8 cellular contexts compared by ENCODE assay signal in genomic region chr13:49585220-49586157, GRCh38. TPM values are rescaled to one million over a fixed set of nuclear protein-coding genes. Genes with fewer than 3 reads are reported as not detected.
DNase-seq lines count a peak whose midpoint lies in the region; ATAC-seq and TF ChIP-seq lines count a peak whose summit lies in the region.

Gene RCBTB1 (minus strand): TSS chr13:49585558. CDS start chr13:49567279, 18,279 bp downstream.

- H3K27me3 ChIP-seq in HUES6 (ENCODE audit: control insufficient read depth, insufficient read depth, low read length): no peaks in the 10 kb centered on the region; the same call in 1 of the 2 replicates

- peak within 1 kb of the TSS; percentile 85; the same call in 1 of the 2 replicates for H3K27ac ChIP-seq in HUES6 (ENCODE audit: low read depth, low read length)

- H3K27ac Mint-ChIP-seq in nephron: peak within 1 kb of the TSS; percentile 84 to 94 (median 87)
- H3K27ac Mint-ChIP-seq in stimulated activated naive CD8-positive, alpha-beta T cell treated with anti-CD3 and anti-CD28 coated beads, Interleukin-15, Interleukin-2, amounts not matched to agents 100 ng/mL and 50 ng/mL, for 24 hours: peak within 1 kb of the TSS; percentile 85

- peak; percentile 71 for DNase-seq in DMS153 (lab: John Stamatoyannopoulos, UW)
- DNase-seq in RPMI7951 (ENCODE audit: low read depth): peak; percentile 64
- DNase-seq in activated effector memory CD4-positive, alpha-beta T cell treated with anti-CD3 and anti-CD28 coated beads, Interleukin-2, amount 50 U/mL, for 16 hours: peak; percentile 90
- DNase-seq in fibroblast of the conjunctiva (ENCODE audit: low read depth): peak; percentile 6

- H3K9ac ChIP-seq in HUES6 (ENCODE audit: low read length): peak within 1 kb of the TSS; percentile 81

- peaks cover 34% of the 10 kb centered on the region for H3K4me1 Mint-ChIP-seq in nephron
- H3K4me1 Mint-ChIP-seq in stimulated activated naive CD8-positive, alpha-beta T cell treated with anti-CD3 and anti-CD28 coated beads, Interleukin-15, Interleukin-2, amounts not matched to agents 100 ng/mL and 50 ng/mL, for 24 hours (ENCODE audit: low read depth): peaks cover 41% of the 10 kb centered on the region

- no peak for TF ChIP-seq CTCF in nephron (IDR thresholded peaks at IDR 0.05; ENCODE audit: unreplicated experiment in 3 of 3)

- peak; percentile 89 for ATAC-seq in GM21390 (IDR thresholded peaks at IDR 0.05; ENCODE audit: unreplicated experiment)

- H3K4me3 Mint-ChIP-seq in nephron: peak within 1 kb of the TSS; percentile 87 to 92 (median 92)
- H3K4me3 Mint-ChIP-seq in stimulated activated naive CD8-positive, alpha-beta T cell treated with anti-CD3 and anti-CD28 coated beads, Interleukin-15, Interleukin-2, amounts not matched to agents 100 ng/mL and 50 ng/mL, for 24 hours: peak within 1 kb of the TSS; percentile 93

- H3K9me3 ChIP-seq in HUES6 (ENCODE audit: control insufficient read depth, insufficient read depth, low read depth, low read length): no peaks in the 10 kb centered on the region

- H3K4me1 ChIP-seq in HUES6 (ENCODE audit: control insufficient read depth, insufficient read depth, low read length): 0 out of 2 replicates have a peak, but pooled peaks cover 4% of the 10 kb centered on the region

- H3K27me3 Mint-ChIP-seq in nephron (ENCODE audit: low read depth): no peaks in the 10 kb centered on the region
- no peaks in the 10 kb centered on the region for H3K27me3 Mint-ChIP-seq in stimulated activated naive CD8-positive, alpha-beta T cell treated with anti-CD3 and anti-CD28 coated beads, Interleukin-15, Interleukin-2, amounts not matched to agents 100 ng/mL and 50 ng/mL, for 24 hours

- H3K36me3 Mint-ChIP-seq in nephron (ENCODE audit: low read depth): peaks cover 23% of the 10 kb centered on the region
- peaks cover 8% of the 10 kb centered on the region for H3K36me3 Mint-ChIP-seq in stimulated activated naive CD8-positive, alpha-beta T cell treated with anti-CD3 and anti-CD28 coated beads, Interleukin-15, Interleukin-2, amounts not matched to agents 100 ng/mL and 50 ng/mL, for 24 hours (ENCODE audit: low read depth)

- peaks cover 6% of the 10 kb centered on the region for H3K36me3 ChIP-seq in HUES6 (ENCODE audit: control insufficient read depth, insufficient read depth, low read length)

- peak within 1 kb of the TSS; percentile 96 for H3K4me3 ChIP-seq in HUES6 (ENCODE audit: low read depth, low read length)

- H3K9me3 Mint-ChIP-seq in nephron: no peaks in the 10 kb centered on the region
- H3K9me3 Mint-ChIP-seq in stimulated activated naive CD8-positive, alpha-beta T cell treated with anti-CD3 and anti-CD28 coated beads, Interleukin-15, Interleukin-2, amounts not matched to agents 100 ng/mL and 50 ng/mL, for 24 hours: no peaks in the 10 kb centered on the region

RNA-seq across cellular contexts. Expression of gene RCBTB1, which starts in this region (rescaled TPM):
- total RNA-seq in RPMI7951 (2014; rRNA removed; shearing (Covaris generic)): 8.9 and 9.6 TPM in 2 replicates

Comparison
In these comparisons a context has a peak if more than half of its experiments do, and no peak if none do; other contexts are left out.
1. Peak in every context shown above with its lines: DNase-seq, ATAC-seq, H3K4me3 ChIP-seq and H3K27ac ChIP-seq.
2. DNase-seq: peak in every context shown above with its lines; median percentile 90 in activated effector memory CD4-positive, alpha-beta T cell treated with anti-CD3 and anti-CD28 coated beads, Interleukin-2, amount 50 U/mL, for 16 hours; 71 in DMS153; 64 in RPMI7951; 6 in fibroblast of the conjunctiva.